ENCODE assay signal across 9 cellular contexts in the genomic region with DNA sequence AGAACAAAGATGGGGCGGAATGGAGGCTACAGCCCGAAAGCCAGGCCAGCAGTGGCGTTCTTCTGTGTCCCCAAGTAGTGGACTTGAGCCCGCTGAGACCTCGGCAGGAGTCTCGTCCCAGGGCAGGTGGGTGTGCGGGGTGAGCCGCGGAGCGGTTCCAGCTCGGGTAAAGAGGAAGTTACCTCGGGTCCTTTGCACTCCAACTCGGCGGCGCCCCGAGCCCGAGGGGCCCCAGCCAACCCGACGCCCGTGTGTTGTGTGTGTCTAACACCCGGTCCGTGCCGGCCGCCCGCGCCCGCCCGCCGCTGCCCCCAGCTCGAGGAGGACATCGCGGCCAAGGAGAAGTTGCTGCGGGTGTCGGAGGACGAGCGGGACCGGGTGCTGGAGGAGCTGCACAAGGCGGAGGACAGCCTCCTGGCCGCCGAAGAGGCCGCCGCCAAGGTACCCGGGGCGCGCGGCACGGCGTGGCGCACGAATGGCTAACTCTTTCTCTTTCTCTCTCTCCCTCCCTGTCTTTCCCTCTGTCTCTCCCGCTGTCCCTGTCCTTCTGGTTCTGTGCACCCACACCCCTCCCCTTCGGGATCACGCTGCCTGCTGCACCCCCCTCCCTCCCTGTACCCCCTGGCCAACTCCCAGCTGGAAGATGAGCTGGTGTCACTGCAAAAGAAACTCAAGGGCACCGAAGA.
A peak's percentile ranks its signal among the peaks of the same experiment; 100 is the strongest.
DNase-seq lines count a peak whose midpoint lies in the region; ATAC-seq and TF ChIP-seq lines count a peak whose summit lies in the region.
"Had no signal": no experiment of that assay in that cellular context is flagged by ENCODE, and none has a peak within 500 bp of the region (broad histone marks: within the 10 kb centered on the region; RNA-seq: fewer than 3 reads in every experiment).

No MANE protein-coding gene starts in this region.

- peaks cover 4% of the 10 kb centered on the region for H3K36me3 Mint-ChIP-seq in effector memory CD8-positive, alpha-beta T cell (ENCODE audit: insufficient read depth)

- ATAC-seq in RWPE2 (ENCODE audit: low read depth) (no peak), HG02870 (IDR thresholded peaks at IDR 0.05; ENCODE audit: unreplicated experiment) (no peak), HG02571 (IDR thresholded peaks at IDR 0.05; ENCODE audit: unreplicated experiment) (no peak), GM19035 (IDR thresholded peaks at IDR 0.05; ENCODE audit: unreplicated experiment) (no peak)
- no peak for ATAC-seq in effector memory CD8-positive, alpha-beta T cell (replicated peaks)
- ATAC-seq: K562 had no signal

- no peaks in the 10 kb centered on the region for H3K9me3 Mint-ChIP-seq in effector memory CD8-positive, alpha-beta T cell

- H3K4me3 Mint-ChIP-seq in effector memory CD8-positive, alpha-beta T cell: peak overlapping the region; percentile 53 to 70

- peaks cover 76 to 84% of the 10 kb centered on the region in 2 donors for H3K27me3 Mint-ChIP-seq in effector memory CD8-positive, alpha-beta T cell

- in situ Hi-C loops in GM13976 (cut with MboI; ENCODE audit: low sequenced_read_pairs, unreplicated experiment): no loop called here

- H3K27me3 ChIP-seq in RWPE2 (ENCODE audit: insufficient read depth, poor library complexity, severe bottlenecking): no peaks in the 10 kb centered on the region
- no peaks in the 10 kb centered on the region for H3K27me3 ChIP-seq in muscle layer of colon (ENCODE audit: control insufficient read depth in 1 of 2, insufficient read depth in 2 of 2, low read length in 2 of 2)

- peaks cover 8 to 12% of the 10 kb centered on the region in 2 donors for H3K4me1 Mint-ChIP-seq in effector memory CD8-positive, alpha-beta T cell (ENCODE audit: low read depth in 2 of 2)

- peak overlapping the region; percentile 69 for H3K9ac ChIP-seq in muscle layer of colon (ENCODE audit: low read length)

- DNase-seq in GM13976 (ENCODE audit: low spot score): peak; percentile 40
- DNase-seq in RWPE2 (ENCODE audit: low spot score): no peak
- DNase-seq in effector memory CD8-positive, alpha-beta T cell: peak in 1 of 3 experiments; percentile 7
- no peak for DNase-seq in stimulated activated naive CD4-positive, alpha-beta T cell treated with Interleukin-2 at 50 U/mL for 16 hours (lab: John Stamatoyannopoulos, UW)

- H3K9me3 ChIP-seq in RWPE2 (ENCODE audit: severe bottlenecking) (no peaks in the 10 kb centered on the region), muscle layer of colon (ENCODE audit: low read length) (no peaks in the 10 kb centered on the region)

- H3K36me3 ChIP-seq in RWPE2 (ENCODE audit: low read depth) (peaks cover 33% of the 10 kb centered on the region), muscle layer of colon (ENCODE audit: insufficient read depth, low read length) (peaks cover 40% of the 10 kb centered on the region)

- H3K4me1 ChIP-seq in RWPE2 (ENCODE audit: insufficient read depth, poor library complexity, severe bottlenecking) (peaks cover 37% of the 10 kb centered on the region), muscle layer of colon (ENCODE audit: insufficient read depth, low read length) (peaks cover 15% of the 10 kb centered on the region)

- no peak overlapping the region for H3K27ac Mint-ChIP-seq in effector memory CD8-positive, alpha-beta T cell

- H3K4me3 ChIP-seq in RWPE2 (ENCODE audit: severe bottlenecking): peak overlapping the region; percentile 71
- H3K4me3 ChIP-seq in muscle layer of colon (ENCODE audit: low read depth in 1 of 2, low read length in 2 of 2): peak overlapping the region; percentile 64 to 81
- H3K4me3 ChIP-seq: K562 had no signal

- H3K27ac ChIP-seq in RWPE2 (ENCODE audit: poor library complexity, severe bottlenecking) (peak overlapping the region; percentile 59), muscle layer of colon (ENCODE audit: low read depth, low read length) (peak overlapping the region; percentile 86)

- no peak for TF ChIP-seq CTCF in GM13976 (IDR thresholded peaks at IDR 0.05; ENCODE audit: borderline replicate concordance, control extremely low read depth, extremely low read depth, insufficient read depth, missing control alignments)
- TF ChIP-seq CTCF in RWPE2 (IDR thresholded peaks at IDR 0.05; ENCODE audit: poor library complexity, severe bottlenecking): no peak
